Comparison of ENCODE assay signal across 8 cellular contexts in genomic region chr6:121319112-121319553, GRCh38. TPM values are rescaled to one million over a fixed set of nuclear protein-coding genes. Genes with fewer than 3 reads are reported as not detected.
A peak's percentile ranks its signal among the peaks of the same experiment; 100 is the strongest.
DNase-seq lines count a peak whose midpoint lies in the region; ATAC-seq, FAIRE-seq and TF ChIP-seq lines count a peak whose summit lies in the region.

No MANE protein-coding gene starts in this region.

- no peak overlapping the region for H3K27ac ChIP-seq in left ventricle myocardium inferior (replicated peaks)

- no peaks in the 10 kb centered on the region for H3K27me3 ChIP-seq in left ventricle myocardium inferior (ENCODE audit: low read depth)
- H3K27me3 ChIP-seq in skeletal muscle satellite cell (ENCODE audit: control insufficient read depth, insufficient read depth, low read length) = no peaks in the 10 kb centered on the region

- peak; percentile 61 for TF ChIP-seq CTCF in left ventricle myocardium inferior (IDR thresholded peaks at IDR 0.05; ENCODE audit: borderline replicate concordance)

- peak; percentile 50 for DNase-seq in SK-MEL-5 (ENCODE audit: low read depth, low spot score)
- DNase-seq in left ventricle myocardium inferior = no peak
- DNase-seq in NCI-H1048 (lab: John Stamatoyannopoulos, UW) = no peak
- DNase-seq in NCI-H2081 treated with DMSO at 0.1 percent for 48 hours (lab: John Stamatoyannopoulos, UW) = no peak
- DNase-seq in GM12892 (ENCODE audit: insufficient read length) = no peak

- in situ Hi-C loops in SK-MEL-5 (cut with HindIII; ENCODE audit: low pct_unique_long_range_greater_than_20kb, low sequenced_read_pairs) = no loop called here

- H3K4me3 ChIP-seq in left ventricle myocardium inferior (peak overlapping the region; percentile 44), skeletal muscle satellite cell (ENCODE audit: low read length) (peak overlapping the region; percentile 37)

- intact Hi-C loops in left ventricle myocardium inferior (cut with micrococcal nuclease) = no loop called here

- H3K36me3 ChIP-seq in left ventricle myocardium inferior = peaks cover 6% of the 10 kb centered on the region
- H3K36me3 ChIP-seq in skeletal muscle satellite cell (ENCODE audit: insufficient read depth, low read length) = no peaks in the 10 kb centered on the region

- H3K4me2 ChIP-seq in skeletal muscle satellite cell (ENCODE audit: low read length) = peak overlapping the region; percentile 58

- ATAC-seq in GM18517 (IDR thresholded peaks at IDR 0.05; ENCODE audit: unreplicated experiment) (peak; percentile 64), HG03280 (IDR thresholded peaks at IDR 0.05; ENCODE audit: unreplicated experiment) (no peak)

- H3K9me3 ChIP-seq in left ventricle myocardium inferior (replicated peaks) (no peaks in the 10 kb centered on the region), skeletal muscle satellite cell (replicated peaks; ENCODE audit: low read length) (no peaks in the 10 kb centered on the region)

- H3K9ac ChIP-seq in skeletal muscle satellite cell (ENCODE audit: low read depth, low read length) = no peak overlapping the region

- no peaks in the 10 kb centered on the region for H3K4me1 ChIP-seq in left ventricle myocardium inferior
- no peaks in the 10 kb centered on the region for H3K4me1 ChIP-seq in skeletal muscle satellite cell (ENCODE audit: control insufficient read depth, insufficient read depth, low read length)

- FAIRE-seq in GM12892 (lab: Jason Lieb, UNC) = no peak

- no peak for TF ChIP-seq POLR2A in GM12892 (IDR thresholded peaks at IDR 0.05; ENCODE audit: low read depth, low read length)

RNA-seq across cellular contexts. Expression of gene TBC1D32, which starts 15.1 kb away (rescaled TPM):
- 1.1 and 4.1 TPM in 2 replicates for total RNA-seq in SK-MEL-5 (2014; rRNA removed; shearing (Covaris generic))
- polyA plus RNA-seq in SK-MEL-5 (2015; cell fraction: cytosol; rRNA removed) = 0.51 and 0.67 TPM in 2 replicates
- 2.7 and 4.1 TPM in 2 replicates for polyA plus RNA-seq in SK-MEL-5 (2015; cell fraction: nucleus; rRNA removed)
- total RNA-seq in left ventricle myocardium inferior = 3.5 TPM
- total RNA-seq in skeletal muscle satellite cell (2012; rRNA removed) = 8.5 and 8.6 TPM in 2 replicates
- 6.7 TPM for polyA plus RNA-seq in GM12892 (2012; ENCODE audit: missing spikeins)
